Comparison of ENCODE assay signal across 22 cellular contexts in genomic region chr6:128414943-128415342, GRCh38.
"Had no signal": no experiment of that assay in that cellular context is flagged by ENCODE, and none has a peak within 500 bp of the region (broad histone marks: within the 10 kb centered on the region; RNA-seq: fewer than 3 reads in every experiment).

No MANE protein-coding gene starts in this region.

- H3K4me3 Mint-ChIP-seq: activated B cell treated with CpG ODN at 0.5 μM for 24 hours; activated CD8-positive, alpha-beta T cell treated with anti-CD3 and anti-CD28 coated beads for 36 hours; activated naive CD4-positive, alpha-beta T cell treated with anti-CD3 and anti-CD28 coated beads, Interleukin-2, amount 50 U/mL, for 24 hours; activated T-cell treated with anti-CD3 and anti-CD28 coated beads, Interleukin-2, amount 50 U/mL, for 4 hours; activated T-helper 17 cell treated with anti-CD3 and anti-CD28 coated beads, Interleukin-2, amount 50 U/mL, for 72 hours; naive thymus-derived CD4-positive, alpha-beta T cell; neural progenitor cell; T-helper 2 cell treated with Interferon-gamma antibody and Interleukin-4, amounts not matched to agents 5 μg/mL and 100 μg/mL, for 36 hours had no signal

- H3K27me3 Mint-ChIP-seq: activated B cell treated with CpG ODN at 0.5 μM for 24 hours; activated CD8-positive, alpha-beta T cell treated with anti-CD3 and anti-CD28 coated beads for 36 hours; activated naive CD4-positive, alpha-beta T cell treated with anti-CD3 and anti-CD28 coated beads, Interleukin-2, amount 50 U/mL, for 24 hours; activated T-helper 17 cell treated with anti-CD3 and anti-CD28 coated beads, Interleukin-2, amount 50 U/mL, for 72 hours had no signal

- H3K4me3 ChIP-seq: breast epithelium, esophagus squamous epithelium, neural progenitor cell, psoas muscle, suprapubic skin, tibial nerve had no signal

- ATAC-seq: activated CD8-positive, alpha-beta T cell treated with anti-CD3 and anti-CD28 coated beads for 36 hours; activated T-cell treated with anti-CD3 and anti-CD28 coated beads, Interleukin-2, amount 50 U/mL, for 4 hours; activated T-helper 17 cell treated with anti-CD3 and anti-CD28 coated beads, Interleukin-2, amount 50 U/mL, for 72 hours; left cardiac atrium; naive thymus-derived CD4-positive, alpha-beta T cell; psoas muscle had no signal

- H3K27ac Mint-ChIP-seq: activated B cell treated with CpG ODN at 0.5 μM for 24 hours; activated CD8-positive, alpha-beta T cell treated with anti-CD3 and anti-CD28 coated beads for 36 hours; activated naive CD4-positive, alpha-beta T cell treated with anti-CD3 and anti-CD28 coated beads, Interleukin-2, amount 50 U/mL, for 24 hours; activated T-helper 17 cell treated with anti-CD3 and anti-CD28 coated beads, Interleukin-2, amount 50 U/mL, for 72 hours; naive thymus-derived CD4-positive, alpha-beta T cell; neural progenitor cell; T-helper 2 cell treated with Interferon-gamma antibody and Interleukin-4, amounts not matched to agents 5 μg/mL and 100 μg/mL, for 36 hours had no signal

- H3K36me3 Mint-ChIP-seq: naive thymus-derived CD4-positive, alpha-beta T cell had no signal

- H3K9me3 Mint-ChIP-seq: activated T-helper 17 cell treated with anti-CD3 and anti-CD28 coated beads, Interleukin-2, amount 50 U/mL, for 72 hours; T-helper 2 cell treated with Interferon-gamma antibody and Interleukin-4, amounts not matched to agents 5 μg/mL and 100 μg/mL, for 36 hours had no signal

- DNase-seq: activated B cell treated with CpG ODN at 0.5 μM for 24 hours; activated CD4-positive, alpha-beta T cell treated with anti-CD3 and anti-CD28 coated beads, Interleukin-2, amount 50 U/mL, for 1 hour; activated CD8-positive, alpha-beta T cell treated with anti-CD3 and anti-CD28 coated beads for 36 hours; activated T-cell treated with anti-CD3 and anti-CD28 coated beads, Interleukin-2, amount 50 U/mL, for 4 hours; central memory CD4-positive, alpha-beta T cell; dermis blood vessel endothelial cell; effector CD8-positive, alpha-beta T cell; esophagus squamous epithelium; left cardiac atrium; naive thymus-derived CD4-positive, alpha-beta T cell; occipital lobe; psoas muscle; stimulated activated CD4-positive, alpha-beta T cell treated with anti-CD3 and anti-CD28 coated beads, Interleukin-15, amount 100 ng/mL, for 24 hours; stimulated activated CD4-positive, alpha-beta T cell treated with anti-CD3 and anti-CD28 coated beads, Interleukin-2, amount 100 ng/mL, for 24 hours; stimulated activated naive CD4-positive, alpha-beta T cell had no signal

- H3K4me1 Mint-ChIP-seq: activated B cell treated with CpG ODN at 0.5 μM for 24 hours; activated naive CD4-positive, alpha-beta T cell treated with anti-CD3 and anti-CD28 coated beads, Interleukin-2, amount 50 U/mL, for 24 hours; activated T-helper 17 cell treated with anti-CD3 and anti-CD28 coated beads, Interleukin-2, amount 50 U/mL, for 72 hours; naive thymus-derived CD4-positive, alpha-beta T cell had no signal
